In the genomic region with DNA sequence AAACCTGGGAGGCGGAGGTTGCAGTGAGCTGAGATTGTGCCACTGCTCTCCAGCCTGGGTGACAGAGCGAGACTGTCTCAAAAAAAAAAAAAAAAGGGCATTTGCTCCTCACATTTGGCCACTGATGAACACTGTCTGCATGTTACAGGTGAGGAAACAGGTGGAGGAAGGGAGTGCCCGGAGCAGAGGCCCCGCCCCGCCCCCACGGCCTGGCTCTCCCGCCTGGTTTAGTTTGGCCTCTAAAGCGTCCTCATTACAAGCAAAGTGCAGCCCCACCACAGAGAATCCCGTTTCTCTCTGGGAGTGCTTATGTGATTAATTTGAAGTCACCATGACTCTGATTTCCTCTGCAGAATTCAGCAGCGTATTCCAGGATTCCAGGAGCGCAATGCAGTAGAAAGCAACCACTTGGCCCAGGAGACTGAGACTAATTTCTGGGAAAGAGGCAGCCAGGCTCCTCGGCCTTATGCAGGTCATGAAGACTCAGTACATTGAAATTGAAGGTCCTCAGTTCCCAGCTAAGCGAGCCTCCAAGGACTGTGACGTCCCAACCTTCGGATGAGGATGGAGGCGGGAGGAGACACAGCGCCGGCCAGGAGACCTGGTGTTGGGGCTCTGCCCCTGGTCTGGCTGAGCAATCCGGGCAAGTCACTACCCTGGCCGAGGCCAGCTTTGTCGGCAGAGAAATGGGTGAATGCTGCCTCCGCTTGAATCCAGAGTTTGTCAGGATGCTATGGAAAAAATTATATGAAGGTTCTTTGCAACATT, we compare ENCODE assay signal across 21 cellular contexts.
"Had no signal": no experiment of that assay in that cellular context is flagged by ENCODE, and none has a peak within 500 bp of the region (broad histone marks: within the 10 kb centered on the region; RNA-seq: fewer than 3 reads in every experiment).

No MANE protein-coding gene starts in this region.

- H3K4me1 ChIP-seq: colonic mucosa had no signal

- H3K27ac Mint-ChIP-seq: activated CD4-positive, alpha-beta memory T cell treated with anti-CD3 and anti-CD28 coated beads, Interleukin-2, amount 10 ng/mL, durations not matched to agents 7 days and 5 days; activated CD8-positive, alpha-beta memory T cell treated with anti-CD3 and anti-CD28 coated beads, Interleukin-2, amount 10 ng/mL, durations not matched to agents 7 days and 5 days; activated naive CD4-positive, alpha-beta T cell treated with anti-CD3 and anti-CD28 coated beads, Interleukin-2, amount 10 ng/mL, durations not matched to agents 7 days and 5 days; activated naive CD8-positive, alpha-beta T cell treated with anti-CD3 and anti-CD28 coated beads, Interleukin-2, amount 50 U/mL, for 24 hours; mesothelial cell of epicardium had no signal

- H3K27ac ChIP-seq: colonic mucosa, stomach had no signal

- H3K9me3 Mint-ChIP-seq: activated CD4-positive, alpha-beta memory T cell treated with anti-CD3 and anti-CD28 coated beads, Interleukin-2, amount 10 ng/mL, durations not matched to agents 7 days and 5 days; activated naive CD4-positive, alpha-beta T cell treated with anti-CD3 and anti-CD28 coated beads, Interleukin-2, amount 10 ng/mL, durations not matched to agents 7 days and 5 days; activated naive CD8-positive, alpha-beta T cell treated with anti-CD3 and anti-CD28 coated beads, Interleukin-2, amount 50 U/mL, for 24 hours; activated T-helper 2 cell treated with anti-CD3 and anti-CD28 coated beads, Interferon-gamma antibody, Interleukin-2, Interleukin-4, amounts not matched to agents 10 μg/mL and 5 μg/mL and 100 μg/mL, durations not matched to agents 14 hours and 24 hours and 36 hours; central memory CD8-positive, alpha-beta T cell; mesothelial cell of epicardium; nephron had no signal

- H3K36me3 Mint-ChIP-seq: activated CD8-positive, alpha-beta memory T cell treated with anti-CD3 and anti-CD28 coated beads, Interleukin-2, amount 10 ng/mL, durations not matched to agents 7 days and 5 days; activated naive CD4-positive, alpha-beta T cell treated with anti-CD3 and anti-CD28 coated beads, Interleukin-2, amount 10 ng/mL, durations not matched to agents 7 days and 5 days; mesothelial cell of epicardium had no signal

- H3K36me3 ChIP-seq: colonic mucosa, stomach had no signal

- ATAC-seq: activated CD8-positive, alpha-beta memory T cell treated with anti-CD3 and anti-CD28 coated beads, Interleukin-2, amount 10 ng/mL, durations not matched to agents 7 days and 5 days; activated naive CD8-positive, alpha-beta T cell treated with anti-CD3 and anti-CD28 coated beads, Interleukin-2, amount 50 U/mL, for 24 hours; left lobe of liver had no signal

- DNase-seq: activated CD4-positive, alpha-beta memory T cell treated with anti-CD3 and anti-CD28 coated beads, Interleukin-2, amount 10 ng/mL, durations not matched to agents 7 days and 5 days; activated CD4-positive, alpha-beta T cell treated with anti-CD3 and anti-CD28 coated beads for 48 hours; activated CD4-positive, CD25-positive, alpha-beta regulatory T cell; activated CD8-positive, alpha-beta memory T cell treated with anti-CD3 and anti-CD28 coated beads, Interleukin-2, amount 10 ng/mL, durations not matched to agents 7 days and 5 days; activated naive CD4-positive, alpha-beta T cell treated with anti-CD3 and anti-CD28 coated beads, Interleukin-2, amount 10 ng/mL, durations not matched to agents 7 days and 5 days; activated naive CD8-positive, alpha-beta T cell treated with anti-CD3 and anti-CD28 coated beads, Interleukin-2, amount 50 U/mL, for 24 hours; colonic mucosa; erythroblast; foreskin melanocyte; glutamatergic neuron; hippocampal formation; islet precursor cell; occipital lobe; stomach; trophoblast cell had no signal

- H3K9me3 ChIP-seq: colonic mucosa, stomach had no signal

- H3K4me3 ChIP-seq: colonic mucosa, lung, stomach had no signal

- H3K4me3 Mint-ChIP-seq: activated CD4-positive, alpha-beta memory T cell treated with anti-CD3 and anti-CD28 coated beads, Interleukin-2, amount 10 ng/mL, durations not matched to agents 7 days and 5 days; activated CD8-positive, alpha-beta memory T cell treated with anti-CD3 and anti-CD28 coated beads, Interleukin-2, amount 10 ng/mL, durations not matched to agents 7 days and 5 days; activated naive CD4-positive, alpha-beta T cell treated with anti-CD3 and anti-CD28 coated beads, Interleukin-2, amount 10 ng/mL, durations not matched to agents 7 days and 5 days; activated naive CD8-positive, alpha-beta T cell treated with anti-CD3 and anti-CD28 coated beads, Interleukin-2, amount 50 U/mL, for 24 hours; central memory CD8-positive, alpha-beta T cell; mesothelial cell of epicardium; nephron had no signal
